Comparison of ENCODE assay signal across 11 cellular contexts in genomic region chr7:36686499-36686898, GRCh38. TPM values are rescaled to one million over a fixed set of nuclear protein-coding genes. Genes with fewer than 3 reads are reported as not detected.
DNase-seq lines count a peak whose midpoint lies in the region; ATAC-seq, FAIRE-seq and TF ChIP-seq lines count a peak whose summit lies in the region.
"Had no signal": no experiment of that assay in that cellular context is flagged by ENCODE, and none has a peak within 500 bp of the region (broad histone marks: within the 10 kb centered on the region; RNA-seq: fewer than 3 reads in every experiment).

No MANE protein-coding gene starts in this region.

- BruUV-seq in endothelial cell of umbilical vein (replicated peaks; lab: Mats Ljungman, UMichigan), result no TSS peak

- no peaks in the 10 kb centered on the region for H3K9me3 ChIP-seq in endothelial cell of umbilical vein (replicated peaks; ENCODE audit: control insufficient read depth, insufficient read depth, low read length)
- no peaks in the 10 kb centered on the region for H3K9me3 ChIP-seq in aorta (ENCODE audit: control insufficient read depth, low read length)
- no peaks in the 10 kb centered on the region for H3K9me3 ChIP-seq in right atrium auricular region
- H3K9me3 ChIP-seq: uterus had no signal

- no peak overlapping the region for H3K4me3 Mint-ChIP-seq in activated CD4-positive, alpha-beta memory T cell treated with anti-CD3 and anti-CD28 coated beads, Interleukin-2, amount 10 ng/mL, durations not matched to agents 7 days and 5 days
- H3K4me3 Mint-ChIP-seq in HFFc6, result no peak overlapping the region

- POLR2A ChIA-PET in activated CD4-positive, alpha-beta memory T cell treated with anti-CD3 and anti-CD28 coated beads, Interleukin-2, amount 10 ng/mL, durations not matched to agents 7 days and 5 days (lab: Charles Lee), result no interaction called here
- POLR2A ChIA-PET in endothelial cell of umbilical vein (lab: Charles Lee), result no interaction called here

- CTCF ChIA-PET in activated CD4-positive, alpha-beta memory T cell treated with anti-CD3 and anti-CD28 coated beads, Interleukin-2, amount 10 ng/mL, durations not matched to agents 7 days and 5 days (lab: Charles Lee), result interaction anchor here (0.8 to 1.3 kb wide), 3 partner anchors 8 to 91 kb away, joined by 3 to 4 read pairs (median 3); no protein-coding TSS in a partner anchor
- CTCF ChIA-PET in endothelial cell of umbilical vein (lab: Charles Lee), result interaction anchor here (0.8 kb wide), 1 partner anchor 199 kb away, joined by 6 read pairs; no protein-coding TSS in a partner anchor

- peaks cover 70% of the 10 kb centered on the region for H3K4me1 Mint-ChIP-seq in activated CD4-positive, alpha-beta memory T cell treated with anti-CD3 and anti-CD28 coated beads, Interleukin-2, amount 10 ng/mL, durations not matched to agents 7 days and 5 days
- no peaks in the 10 kb centered on the region for H3K4me1 Mint-ChIP-seq in HFFc6 (ENCODE audit: low read depth)

- no peak for TF ChIP-seq POLR2A in endothelial cell of umbilical vein (IDR thresholded peaks at IDR 0.05; ENCODE audit: low read depth, low read length)

- no peak for ATAC-seq in aorta (ENCODE audit: low FRiP score)

- H3K36me3 Mint-ChIP-seq in activated CD4-positive, alpha-beta memory T cell treated with anti-CD3 and anti-CD28 coated beads, Interleukin-2, amount 10 ng/mL, durations not matched to agents 7 days and 5 days (ENCODE audit: low read depth), result peaks cover 14% of the 10 kb centered on the region
- no peaks in the 10 kb centered on the region for H3K36me3 Mint-ChIP-seq in HFFc6 (ENCODE audit: low read depth)

- dilution Hi-C loops in endothelial cell of umbilical vein (cut with MboI; ENCODE audit: extremely low pct_ligation_motif_present, low sequenced_read_pairs), result no loop called here

- peak overlapping the region; percentile 74 for H3K27ac Mint-ChIP-seq in activated CD4-positive, alpha-beta memory T cell treated with anti-CD3 and anti-CD28 coated beads, Interleukin-2, amount 10 ng/mL, durations not matched to agents 7 days and 5 days
- H3K27ac Mint-ChIP-seq in HFFc6, result no peak overlapping the region

- no peaks in the 10 kb centered on the region for H3K9me1 ChIP-seq in endothelial cell of umbilical vein (replicated peaks; ENCODE audit: control insufficient read depth, extremely low read depth, insufficient read depth, low read length)

- H4K20me1 ChIP-seq in endothelial cell of umbilical vein (replicated peaks; ENCODE audit: control insufficient read depth, extremely low read depth, insufficient read depth, low read length), result no peaks in the 10 kb centered on the region

- H3K27ac ChIP-seq in endothelial cell of umbilical vein (ENCODE audit: insufficient read depth, low read depth, low read length) (no peak overlapping the region), aorta (ENCODE audit: low read depth in 1 of 2, low read length in 2 of 2) (no peak overlapping the region), right atrium auricular region (no peak overlapping the region)
- H3K27ac ChIP-seq: uterus had no signal

- no peak for TF ChIP-seq CTCF in endothelial cell of umbilical vein (IDR thresholded peaks at IDR 0.05; ENCODE audit: extremely low read depth in 1 of 2, insufficient read depth in 1 of 2, low read depth in 1 of 2, low read length in 2 of 2)
- no peak for TF ChIP-seq CTCF in HFFc6 (IDR thresholded peaks at IDR 0.05)
- no peak for TF ChIP-seq CTCF in right atrium auricular region (IDR thresholded peaks at IDR 0.05)

- intact Hi-C loops in endothelial cell of umbilical vein (cut with micrococcal nuclease), result no loop called here
- intact Hi-C loops in aorta (cut with DNase I), result no loop called here

- H3K4me2 ChIP-seq in endothelial cell of umbilical vein (ENCODE audit: insufficient read depth, low read length), result no peak overlapping the region

- H3K27me3 Mint-ChIP-seq in activated CD4-positive, alpha-beta memory T cell treated with anti-CD3 and anti-CD28 coated beads, Interleukin-2, amount 10 ng/mL, durations not matched to agents 7 days and 5 days, result no peaks in the 10 kb centered on the region
- H3K27me3 Mint-ChIP-seq in HFFc6 (ENCODE audit: insufficient read depth), result no peaks in the 10 kb centered on the region; the same call in none of the 2 replicates

- H3K4me1 ChIP-seq in endothelial cell of umbilical vein (ENCODE audit: control insufficient read depth, extremely low read depth, insufficient read depth, low read length) (peaks cover 3% of the 10 kb centered on the region), aorta (ENCODE audit: control insufficient read depth in 1 of 2, insufficient read depth in 2 of 2, low read length in 2 of 2) (no peaks in the 10 kb centered on the region), right atrium auricular region (no peaks in the 10 kb centered on the region)
- H3K4me1 ChIP-seq: uterus had no signal

- DNase-seq in HPDE6-E6E7 (ENCODE audit: extremely low spot score) (peak; percentile 46), endothelial cell of umbilical vein (ENCODE audit: low read depth, low spot score) (no peak), HFFc6 (no peak), aorta (no peak), AG08395 (ENCODE audit: low spot score) (no peak), right atrium auricular region (ENCODE audit: low spot score) (no peak)
- peak; percentile 53 for DNase-seq in activated CD4-positive, alpha-beta memory T cell treated with anti-CD3 and anti-CD28 coated beads, Interleukin-2, amount 10 ng/mL, durations not matched to agents 7 days and 5 days
- DNase-seq in stimulated activated CD8-positive, alpha-beta memory T cell treated with anti-CD3 and anti-CD28 coated beads, Interleukin-12 subunit alpha, Interleukin-12 subunit beta, amount 100 ng/mL, for 1 hour (ENCODE audit: low read depth), result peak; percentile 24
- DNase-seq: NCI-H2171 treated with DMSO at 0.1 percent for 48 hours, nucleus accumbens, uterus had no signal

- H3K4me3 ChIP-seq in endothelial cell of umbilical vein (replicated peaks in 1 of 3; ENCODE audit: insufficient read depth in 1 of 3, low read depth in 1 of 3, low read length in 3 of 3) (no peak overlapping the region), aorta (ENCODE audit: low read length in 2 of 2) (no peak overlapping the region), right atrium auricular region (no peak overlapping the region)
- H3K4me3 ChIP-seq: uterus had no signal

- H3K79me2 ChIP-seq in endothelial cell of umbilical vein (ENCODE audit: control insufficient read depth, insufficient read depth, low read length), result no peaks in the 10 kb centered on the region

- no peak overlapping the region for H2AFZ ChIP-seq in endothelial cell of umbilical vein (ENCODE audit: low read depth, low read length)

- 74 to 80% methylated on average over 5 of the region's 5 CpGs for WGBS in aorta, 2 donors

- no peak overlapping the region for H3K9ac ChIP-seq in endothelial cell of umbilical vein (replicated peaks; ENCODE audit: extremely low read depth, insufficient read depth, low read length)

- H3K9me3 Mint-ChIP-seq in activated CD4-positive, alpha-beta memory T cell treated with anti-CD3 and anti-CD28 coated beads, Interleukin-2, amount 10 ng/mL, durations not matched to agents 7 days and 5 days, result no peaks in the 10 kb centered on the region
- peaks cover 3% of the 10 kb centered on the region; the same call in 1 of the 2 replicates for H3K9me3 Mint-ChIP-seq in HFFc6

- no peaks in the 10 kb centered on the region for H3K36me3 ChIP-seq in endothelial cell of umbilical vein (ENCODE audit: control insufficient read depth in 2 of 2, extremely low read depth in 1 of 2, insufficient read depth in 2 of 2, low read length in 2 of 2)
- H3K36me3 ChIP-seq in aorta (ENCODE audit: control insufficient read depth in 1 of 2, insufficient read depth in 2 of 2, low read length in 1 of 2), result no peaks in the 10 kb centered on the region
- H3K36me3 ChIP-seq in right atrium auricular region, result no peaks in the 10 kb centered on the region
- H3K36me3 ChIP-seq: uterus had no signal

- no peak for FAIRE-seq in endothelial cell of umbilical vein (lab: Jason Lieb, UNC)

- H3K27me3 ChIP-seq in endothelial cell of umbilical vein (ENCODE audit: control insufficient read depth in 2 of 2, insufficient read depth in 2 of 2, low read length in 2 of 2), result no peaks in the 10 kb centered on the region
- H3K27me3 ChIP-seq in aorta (ENCODE audit: control insufficient read depth in 1 of 2, insufficient read depth in 2 of 2, low read length in 1 of 2), result no peaks in the 10 kb centered on the region
- no peaks in the 10 kb centered on the region for H3K27me3 ChIP-seq in right atrium auricular region
- H3K27me3 ChIP-seq: uterus had no signal

TF ChIP-seq in endothelial cell of umbilical vein, 7 proteins besides CTCF, POLR2A, EP300 and RAD21:
- no peak for TF ChIP-seq MYC (IDR thresholded peaks at IDR 0.05; ENCODE audit: low read depth, low read length)
- peak; percentile 72 for TF ChIP-seq FOS (IDR thresholded peaks at IDR 0.05; ENCODE audit: borderline replicate concordance, insufficient read depth, low read length)
- no peak for TF ChIP-seq MAX (IDR thresholded peaks at IDR 0.05; ENCODE audit: insufficient read depth, insufficient read length)
- TF ChIP-seq EZH2 (IDR thresholded peaks at IDR 0.05; ENCODE audit: borderline replicate concordance, low read depth, low read length, severe bottlenecking), result no peak
- peak; percentile 38 for TF ChIP-seq JUN (IDR thresholded peaks at IDR 0.05; ENCODE audit: borderline replicate concordance, insufficient read depth, insufficient read length, low read depth)
- peak; percentile 21 for TF ChIP-seq GATA2 (IDR thresholded peaks at IDR 0.05; ENCODE audit: insufficient read depth, insufficient read length, low read depth, low read length)

RNA-seq across cellular contexts. Expression of gene AOAH, which starts 37.8 kb away (rescaled TPM):
- 10 to 100 TPM; 15.4 to 18.5 TPM for total RNA-seq in activated CD4-positive, alpha-beta memory T cell treated with anti-CD3 and anti-CD28 coated beads, Interleukin-2, amount 10 ng/mL, durations not matched to agents 7 days and 5 days
- total RNA-seq in endothelial cell of umbilical vein, result not detected in 2 replicates
- polyA plus RNA-seq in endothelial cell of umbilical vein, result not detected in 2 replicates
- not detected in 2 replicates for polyA plus RNA-seq in endothelial cell of umbilical vein (2011; cell fraction: cytosol; rRNA removed)
- not detected in 2 replicates for polyA plus RNA-seq in endothelial cell of umbilical vein (2011; cell fraction: nucleus; rRNA removed)
- polyA plus RNA-seq in endothelial cell of umbilical vein (2012), result not detected in 2 replicates
- polyA minus RNA-seq in endothelial cell of umbilical vein, result 0.56 TPM in 1 of 2 replicates, not detected in the other
- polyA minus RNA-seq in endothelial cell of umbilical vein (2011; cell fraction: cytosol; rRNA and poly(A)+ RNA removed), result not detected
- not detected in 2 replicates for polyA minus RNA-seq in endothelial cell of umbilical vein (2011; cell fraction: nucleus; rRNA and poly(A)+ RNA removed)
- not detected for total RNA-seq in HFFc6 (2021; fragmentation: NEBNext Ultra II Directional; extraction: Animal tissue kit (Norgen Biotek cat#: 25700))
- total RNA-seq in aorta, result 10 to 100 TPM in 1 of 2 donors, 1 to 10 TPM in 1; 10.0 to 34.9 TPM
- polyA plus RNA-seq in aorta, result 10 to 100 TPM in 1 of 2 donors, 1 to 10 TPM in 1; 1.9 to 13.5 TPM
- 1 to 10 TPM; 2.5 to 7.2 TPM for total RNA-seq in right atrium auricular region

Comparison
In these comparisons a context has a peak if more than half of its experiments do, and no peak if none do; other contexts are left out.
1. DNase-seq: peak in HPDE6-E6E7 (single experiment), activated CD4-positive, alpha-beta memory T cell treated with anti-CD3 and anti-CD28 coated beads, Interleukin-2, amount 10 ng/mL, durations not matched to agents 7 days and 5 days (single experiment) and stimulated activated CD8-positive, alpha-beta memory T cell treated with anti-CD3 and anti-CD28 coated beads, Interleukin-12 subunit alpha, Interleukin-12 subunit beta, amount 100 ng/mL, for 1 hour (single experiment); none in endothelial cell of umbilical vein (single experiment), HFFc6 (single experiment), aorta (0 of 2), AG08395 (single experiment) and right atrium auricular region (single experiment).